ENCODE assay signal across 2 cellular contexts in the genomic region with DNA sequence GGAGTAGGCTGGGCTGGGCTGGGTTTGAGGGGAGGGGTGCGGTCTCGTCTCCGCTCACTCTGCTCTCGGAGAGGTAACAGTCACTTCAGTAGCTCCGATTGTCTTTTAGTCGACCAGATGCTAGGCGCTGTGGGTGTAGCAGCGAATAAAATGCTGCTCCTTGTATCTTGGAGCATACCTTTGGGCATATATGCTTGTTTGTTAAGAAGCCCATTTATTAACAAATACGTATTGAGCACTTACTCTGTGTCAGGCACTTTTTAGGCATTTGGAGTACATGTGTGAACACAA.
TF ChIP-seq lines count a peak whose summit lies in the region.

No MANE protein-coding gene starts in this region.

TF ChIP-seq in A549, 52 proteins besides CTCF, POLR2A, EP300 and RAD21:
- TF ChIP-seq, protein P1, sequence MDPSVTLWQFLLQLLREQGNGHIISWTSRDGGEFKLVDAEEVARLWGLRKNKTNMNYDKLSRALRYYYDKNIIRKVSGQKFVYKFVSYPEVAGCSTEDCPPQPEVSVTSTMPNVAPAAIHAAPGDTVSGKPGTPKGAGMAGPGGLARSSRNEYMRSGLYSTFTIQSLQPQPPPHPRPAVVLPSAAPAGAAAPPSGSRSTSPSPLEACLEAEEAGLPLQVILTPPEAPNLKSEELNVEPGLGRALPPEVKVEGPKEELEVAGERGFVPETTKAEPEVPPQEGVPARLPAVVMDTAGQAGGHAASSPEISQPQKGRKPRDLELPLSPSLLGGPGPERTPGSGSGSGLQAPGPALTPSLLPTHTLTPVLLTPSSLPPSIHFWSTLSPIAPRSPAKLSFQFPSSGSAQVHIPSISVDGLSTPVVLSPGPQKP (IDR thresholded peaks at IDR 0.05; ENCODE audit: low read depth, low read length): no peak
- TF ChIP-seq TFCP2L1 (CRISPR knock-in tag; IDR thresholded peaks at IDR 0.05): no peak
- TF ChIP-seq, protein P2, sequence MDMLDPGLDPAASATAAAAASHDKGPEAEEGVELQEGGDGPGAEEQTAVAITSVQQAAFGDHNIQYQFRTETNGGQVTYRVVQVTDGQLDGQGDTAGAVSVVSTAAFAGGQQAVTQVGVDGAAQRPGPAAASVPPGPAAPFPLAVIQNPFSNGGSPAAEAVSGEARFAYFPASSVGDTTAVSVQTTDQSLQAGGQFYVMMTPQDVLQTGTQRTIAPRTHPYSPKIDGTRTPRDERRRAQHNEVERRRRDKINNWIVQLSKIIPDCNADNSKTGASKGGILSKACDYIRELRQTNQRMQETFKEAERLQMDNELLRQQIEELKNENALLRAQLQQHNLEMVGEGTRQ (IDR thresholded peaks at IDR 0.05): no peak
- TF ChIP-seq EHMT2 (IDR thresholded peaks at IDR 0.05; ENCODE audit: low read depth): no peak
- no peak for TF ChIP-seq CHD2 (IDR thresholded peaks at IDR 0.05; ENCODE audit: low read length, partially characterized antibody)
- no peak for TF ChIP-seq NFE2L2 (conservative IDR thresholded peaks at IDR 0.05; ENCODE audit: low read length)
- no peak for TF ChIP-seq RARB (CRISPR knock-in tag; IDR thresholded peaks at IDR 0.05)
- TF ChIP-seq HOXB5 (CRISPR knock-in tag; IDR thresholded peaks at IDR 0.05): no peak
- TF ChIP-seq, protein P3, sequence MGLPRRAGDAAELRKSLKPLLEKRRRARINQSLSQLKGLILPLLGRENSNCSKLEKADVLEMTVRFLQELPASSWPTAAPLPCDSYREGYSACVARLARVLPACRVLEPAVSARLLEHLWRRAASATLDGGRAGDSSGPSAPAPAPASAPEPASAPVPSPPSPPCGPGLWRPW (IDR thresholded peaks at IDR 0.05): no peak
- no peak for TF ChIP-seq CEBPB (IDR thresholded peaks at IDR 0.05)
- TF ChIP-seq, protein P4, sequence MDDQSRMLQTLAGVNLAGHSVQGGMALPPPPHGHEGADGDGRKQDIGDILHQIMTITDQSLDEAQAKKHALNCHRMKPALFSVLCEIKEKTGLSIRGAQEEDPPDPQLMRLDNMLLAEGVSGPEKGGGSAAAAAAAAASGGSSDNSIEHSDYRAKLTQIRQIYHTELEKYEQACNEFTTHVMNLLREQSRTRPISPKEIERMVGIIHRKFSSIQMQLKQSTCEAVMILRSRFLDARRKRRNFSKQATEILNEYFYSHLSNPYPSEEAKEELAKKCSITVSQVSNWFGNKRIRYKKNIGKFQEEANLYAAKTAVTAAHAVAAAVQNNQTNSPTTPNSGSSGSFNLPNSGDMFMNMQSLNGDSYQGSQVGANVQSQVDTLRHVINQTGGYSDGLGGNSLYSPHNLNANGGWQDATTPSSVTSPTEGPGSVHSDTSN (IDR thresholded peaks at IDR 0.05): no peak
- TF ChIP-seq HOXB13 (CRISPR knock-in tag; IDR thresholded peaks at IDR 0.05; ENCODE audit: low read depth): no peak
- TF ChIP-seq, protein P5, sequence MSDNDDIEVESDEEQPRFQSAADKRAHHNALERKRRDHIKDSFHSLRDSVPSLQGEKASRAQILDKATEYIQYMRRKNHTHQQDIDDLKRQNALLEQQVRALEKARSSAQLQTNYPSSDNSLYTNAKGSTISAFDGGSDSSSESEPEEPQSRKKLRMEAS (IDR thresholded peaks at IDR 0.05): no peak
- TF ChIP-seq HDAC2 (IDR thresholded peaks at IDR 0.05): no peak
- TF ChIP-seq POLR2AphosphoS2 (conservative IDR thresholded peaks at IDR 0.05; ENCODE audit: low read length): no peak
- no peak for TF ChIP-seq CBX8 (IDR thresholded peaks at IDR 0.05)

TF ChIP-seq in IMR-90, 13 proteins besides CTCF, POLR2A, EP300 and RAD21:
- TF ChIP-seq MAZ (IDR thresholded peaks at IDR 0.05; ENCODE audit: borderline replicate concordance, low read depth, low read length) (no peak), CEBPB (IDR thresholded peaks at IDR 0.05; ENCODE audit: low read depth, low read length) (no peak), MAFK (IDR thresholded peaks at IDR 0.05; ENCODE audit: low read depth, low read length) (no peak), MXI1 (IDR thresholded peaks at IDR 0.05; ENCODE audit: borderline replicate concordance, low read depth, low read length) (no peak), NFE2L2 (IDR thresholded peaks at IDR 0.05; ENCODE audit: low read depth, low read length) (no peak), RFX5 (IDR thresholded peaks at IDR 0.05; ENCODE audit: low read depth, low read length) (no peak)
- TF ChIP-seq, protein P1 (IDR thresholded peaks at IDR 0.05; ENCODE audit: borderline replicate concordance, low read depth, low read length): no peak
